In genomic region chr17:35896011-35896587, GRCh38 we compare ENCODE assay signal across 11 cellular contexts.
DNase-seq lines count a peak whose midpoint lies in the region; ATAC-seq and TF ChIP-seq lines count a peak whose summit lies in the region.
"Had no signal": no experiment of that assay in that cellular context is flagged by ENCODE, and none has a peak within 500 bp of the region (broad histone marks: within the 10 kb centered on the region; RNA-seq: fewer than 3 reads in every experiment).

No MANE protein-coding gene starts in this region.

- peaks cover 64% of the 10 kb centered on the region for H3K4me1 Mint-ChIP-seq in T-helper 1 cell treated with Interleukin-12 subunit alpha and Interleukin-12 subunit beta and Interleukin-4 antibody, amounts not matched to agents 30 μg/mL and 1 μg/mL, for 36 hours (ENCODE audit: low read depth)

- peaks cover 3% of the 10 kb centered on the region for H3K9me3 Mint-ChIP-seq in T-helper 1 cell treated with Interleukin-12 subunit alpha and Interleukin-12 subunit beta and Interleukin-4 antibody, amounts not matched to agents 30 μg/mL and 1 μg/mL, for 36 hours

- TF ChIP-seq CTCF in fibroblast of pulmonary artery (IDR thresholded peaks at IDR 0.05; ENCODE audit: low read length, missing control alignments) = no peak

- peaks cover 10% of the 10 kb centered on the region for H3K36me3 Mint-ChIP-seq in T-helper 1 cell treated with Interleukin-12 subunit alpha and Interleukin-12 subunit beta and Interleukin-4 antibody, amounts not matched to agents 30 μg/mL and 1 μg/mL, for 36 hours (ENCODE audit: low read depth)

- no peaks in the 10 kb centered on the region for H3K27me3 Mint-ChIP-seq in T-helper 1 cell treated with Interleukin-12 subunit alpha and Interleukin-12 subunit beta and Interleukin-4 antibody, amounts not matched to agents 30 μg/mL and 1 μg/mL, for 36 hours (ENCODE audit: low read depth)

- DNase-seq in CD1c-positive myeloid dendritic cell (ENCODE audit: extremely low spot score) = peak; percentile 74
- peak; percentile 56 for DNase-seq in fibroblast of pulmonary artery (ENCODE audit: low read depth)
- DNase-seq in NCI-H82 treated with DMSO at 0.1 percent for 48 hours (lab: John Stamatoyannopoulos, UW; ENCODE audit: unreplicated experiment) = no peak
- DNase-seq in NCI-H2171 (lab: John Stamatoyannopoulos, UW) = no peak
- no peak for DNase-seq in OCI-M2 (lab: John Stamatoyannopoulos, UW; ENCODE audit: unreplicated experiment)
- no peak for DNase-seq in HuH-7.5 (ENCODE audit: low spot score)
- DNase-seq: NCI-H1436 treated with DMSO at 0.1 percent for 48 hours, psoas muscle, SHP77 had no signal

- peak; percentile 45 for ATAC-seq in GM21367 (IDR thresholded peaks at IDR 0.05; ENCODE audit: unreplicated experiment)
- ATAC-seq: psoas muscle had no signal

- no peak overlapping the region for H3K4me3 ChIP-seq in fibroblast of pulmonary artery (replicated peaks; ENCODE audit: low read depth, low read length)
- H3K4me3 ChIP-seq: psoas muscle had no signal

- peak overlapping the region; percentile 63 for H3K4me3 Mint-ChIP-seq in T-helper 1 cell treated with Interleukin-12 subunit alpha and Interleukin-12 subunit beta and Interleukin-4 antibody, amounts not matched to agents 30 μg/mL and 1 μg/mL, for 36 hours

- H3K27ac Mint-ChIP-seq in T-helper 1 cell treated with Interleukin-12 subunit alpha and Interleukin-12 subunit beta and Interleukin-4 antibody, amounts not matched to agents 30 μg/mL and 1 μg/mL, for 36 hours = peak overlapping the region; percentile 92

Comparison
In these comparisons a context has a peak if more than half of its experiments do, and no peak if none do; other contexts are left out.
1. DNase-seq: peak in CD1c-positive myeloid dendritic cell (single experiment) and fibroblast of pulmonary artery (single experiment); none in NCI-H82 treated with DMSO at 0.1 percent for 48 hours (single experiment), NCI-H2171 (single experiment), OCI-M2 (single experiment) and HuH-7.5 (single experiment).